Comparison of ENCODE assay signal across 27 cellular contexts in genomic region chr7:145698526-145699262, GRCh38.
DNase-seq lines count a peak whose midpoint lies in the region; ATAC-seq and TF ChIP-seq lines count a peak whose summit lies in the region.
"Had no signal": no experiment of that assay in that cellular context is flagged by ENCODE, and none has a peak within 500 bp of the region (broad histone marks: within the 10 kb centered on the region; RNA-seq: fewer than 3 reads in every experiment).

No MANE protein-coding gene starts in this region.

- no peaks in the 10 kb centered on the region for H3K79me1 ChIP-seq in mesenchymal stem cell (replicated peaks; ENCODE audit: low read length, poor library complexity, severe bottlenecking)

- H3K14ac ChIP-seq in mesenchymal stem cell (ENCODE audit: low read length in 2 of 2): no peak overlapping the region

- no peak overlapping the region for H3K23ac ChIP-seq in mesenchymal stem cell (ENCODE audit: low read length in 2 of 2)

- H3K9me3 ChIP-seq in mesenchymal stem cell (ENCODE audit: control insufficient read depth, low read length): peaks cover 7% of the 10 kb centered on the region
- H3K9me3 ChIP-seq: esophagus muscularis mucosa, pancreas, stomach, tibial artery had no signal

- H4K8ac ChIP-seq in mesenchymal stem cell (ENCODE audit: low read length): no peak overlapping the region

- H4K91ac ChIP-seq in mesenchymal stem cell (ENCODE audit: low read length): no peak overlapping the region

- ATAC-seq in GM21723 (IDR thresholded peaks at IDR 0.05; ENCODE audit: unreplicated experiment): no peak
- ATAC-seq: naive thymus-derived CD8-positive, alpha-beta T cell; pancreas had no signal

- no peak overlapping the region for H2AFZ ChIP-seq in mesenchymal stem cell (ENCODE audit: low read depth, low read length)

- H3K4ac ChIP-seq in mesenchymal stem cell (ENCODE audit: low read depth in 1 of 2, low read length in 2 of 2): no peak overlapping the region

- TF ChIP-seq CTCF in endothelial cell (IDR thresholded peaks at IDR 0.05; ENCODE audit: unreplicated experiment): no peak

- WGBS in mesenchymal stem cell: 63% methylated on average over 6 of the region's 6 CpGs

- H2BK12ac ChIP-seq in mesenchymal stem cell (ENCODE audit: low read length in 2 of 2): peak overlapping the region in 1 of 2 experiments; percentile 77

- H2BK5ac ChIP-seq in mesenchymal stem cell (ENCODE audit: low read depth, low read length, poor library complexity, severe bottlenecking): no peak overlapping the region

- no peak overlapping the region for H2AK5ac ChIP-seq in mesenchymal stem cell (ENCODE audit: low read length, severe bottlenecking)

- no peak overlapping the region for H2BK15ac ChIP-seq in mesenchymal stem cell (ENCODE audit: low read depth, poor library complexity, severe bottlenecking)

- peaks cover 8% of the 10 kb centered on the region for H3K36me3 Mint-ChIP-seq in endothelial cell (ENCODE audit: low read depth, unreplicated experiment)
- H3K36me3 Mint-ChIP-seq: CD4-positive, alpha-beta memory T cell; naive thymus-derived CD8-positive, alpha-beta T cell had no signal

- no peaks in the 10 kb centered on the region for H3K4me1 Mint-ChIP-seq in endothelial cell (ENCODE audit: unreplicated experiment)
- H3K4me1 Mint-ChIP-seq: activated CD4-positive, alpha-beta T cell treated with anti-CD3 and anti-CD28 coated beads, Interleukin-2, amount 10 ng/mL, durations not matched to agents 24 days and 14 days; CD4-positive, alpha-beta memory T cell; naive thymus-derived CD8-positive, alpha-beta T cell had no signal

- no peak overlapping the region for H3K4me3 ChIP-seq in mesenchymal stem cell (ENCODE audit: insufficient read depth in 1 of 2, low read depth in 1 of 2, low read length in 2 of 2)
- H3K4me3 ChIP-seq: cardiac muscle cell, esophagus muscularis mucosa, pancreas, smooth muscle cell, stomach, tibial artery had no signal

- no peaks in the 10 kb centered on the region for H3K27me3 ChIP-seq in mesenchymal stem cell (ENCODE audit: control insufficient read depth in 1 of 2, insufficient read depth in 1 of 2, low read length in 2 of 2)
- H3K27me3 ChIP-seq: cardiac muscle cell, esophagus muscularis mucosa, pancreas, stomach, tibial artery had no signal

- H3K36me3 ChIP-seq in mesenchymal stem cell (ENCODE audit: control insufficient read depth in 1 of 2, insufficient read depth in 2 of 2, low read depth in 1 of 2, low read length in 2 of 2): no peaks in the 10 kb centered on the region
- H3K36me3 ChIP-seq: cardiac muscle cell, esophagus muscularis mucosa, pancreas, stomach, tibial artery had no signal

- no peak overlapping the region for H3K27ac ChIP-seq in mesenchymal stem cell (ENCODE audit: low read length, poor library complexity, severe bottlenecking)
- H3K27ac ChIP-seq: 22Rv1, cardiac muscle cell, esophagus muscularis mucosa, pancreas, stomach, tibial artery had no signal

- no peak overlapping the region for H3K18ac ChIP-seq in mesenchymal stem cell (ENCODE audit: low read depth in 1 of 2, low read length in 2 of 2)

- H3K4me3 Mint-ChIP-seq in endothelial cell (ENCODE audit: unreplicated experiment): no peak overlapping the region
- H3K4me3 Mint-ChIP-seq: activated CD4-positive, alpha-beta T cell treated with anti-CD3 and anti-CD28 coated beads, Interleukin-2, amount 10 ng/mL, durations not matched to agents 24 days and 14 days; CD4-positive, alpha-beta memory T cell; naive thymus-derived CD8-positive, alpha-beta T cell had no signal

- DNase-seq in DMS53 (lab: John Stamatoyannopoulos, UW) (peak; percentile 45), DMS53 treated with DMSO at 0.1 percent for 48 hours (lab: John Stamatoyannopoulos, UW; ENCODE audit: unreplicated experiment) (no peak), NCI-H146 (lab: John Stamatoyannopoulos, UW) (peak; percentile 37), astrocyte of the hippocampus (ENCODE audit: low read depth, low spot score) (peak; percentile 56), mesenchymal stem cell (peak; percentile 87), endothelial cell (ENCODE audit: low spot score) (no peak), 8988T (no peak)
- DNase-seq: activated CD4-positive, alpha-beta T cell treated with anti-CD3 and anti-CD28 coated beads, Interleukin-2, amount 10 ng/mL, durations not matched to agents 24 days and 14 days; activated naive CD4-positive, alpha-beta T cell treated with Interleukin-2 at 50 U/mL for 16 hours; activated T-cell treated with anti-CD3 and anti-CD28 coated beads, Interleukin-2, amount 50 U/mL, for 48 hours; CD4-positive, alpha-beta memory T cell; cortex of kidney; DMS 273 treated with DMSO at 0.1 percent for 48 hours; midbrain; naive thymus-derived CD8-positive, alpha-beta T cell; NCI-H1694; pancreas; retina; stimulated activated CD4-positive, alpha-beta T cell treated with anti-CD3 and anti-CD28 coated beads, Interleukin-1b, Interleukin-23, amount 100 ng/mL, for 48 hours; stimulated activated CD8-positive, alpha-beta memory T cell treated with anti-CD3 and anti-CD28 coated beads, Interleukin-4, amount 100 ng/mL, for 48 hours; stomach; tibial artery had no signal

- H3K27ac Mint-ChIP-seq in endothelial cell (ENCODE audit: unreplicated experiment): no peak overlapping the region
- H3K27ac Mint-ChIP-seq: activated CD4-positive, alpha-beta T cell treated with anti-CD3 and anti-CD28 coated beads, Interleukin-2, amount 10 ng/mL, durations not matched to agents 24 days and 14 days; CD4-positive, alpha-beta memory T cell; naive thymus-derived CD8-positive, alpha-beta T cell had no signal

- H3K4me2 ChIP-seq in mesenchymal stem cell (ENCODE audit: low read length, poor library complexity, severe bottlenecking): no peak overlapping the region
- H3K4me2 ChIP-seq: smooth muscle cell had no signal

- no peaks in the 10 kb centered on the region for H3K4me1 ChIP-seq in mesenchymal stem cell (ENCODE audit: control insufficient read depth, insufficient read depth, low read depth, low read length)
- H3K4me1 ChIP-seq: esophagus muscularis mucosa, pancreas, stomach, tibial artery had no signal

- H3K9ac ChIP-seq in mesenchymal stem cell (ENCODE audit: low read length): no peak overlapping the region

- peaks cover 10% of the 10 kb centered on the region for H3K9me3 Mint-ChIP-seq in endothelial cell (ENCODE audit: unreplicated experiment)
- H3K9me3 Mint-ChIP-seq: activated CD4-positive, alpha-beta T cell treated with anti-CD3 and anti-CD28 coated beads, Interleukin-2, amount 10 ng/mL, durations not matched to agents 24 days and 14 days had no signal

- no peak overlapping the region for H2BK120ac ChIP-seq in mesenchymal stem cell (ENCODE audit: low read depth, low read length)

- H3K27me3 Mint-ChIP-seq in endothelial cell (ENCODE audit: unreplicated experiment): no peaks in the 10 kb centered on the region
- H3K27me3 Mint-ChIP-seq: activated CD4-positive, alpha-beta T cell treated with anti-CD3 and anti-CD28 coated beads, Interleukin-2, amount 10 ng/mL, durations not matched to agents 24 days and 14 days; CD4-positive, alpha-beta memory T cell; naive thymus-derived CD8-positive, alpha-beta T cell had no signal

Comparison
In these comparisons a context has a peak if more than half of its experiments do, and no peak if none do; other contexts are left out.
1. DNase-seq: peak in DMS53 (single experiment), NCI-H146 (single experiment), astrocyte of the hippocampus (single experiment) and mesenchymal stem cell (single experiment); none in DMS53 treated with DMSO at 0.1 percent for 48 hours (single experiment), endothelial cell (single experiment) and 8988T (single experiment).